ENCODE assay signal across 1 cellular context in the genomic region with DNA sequence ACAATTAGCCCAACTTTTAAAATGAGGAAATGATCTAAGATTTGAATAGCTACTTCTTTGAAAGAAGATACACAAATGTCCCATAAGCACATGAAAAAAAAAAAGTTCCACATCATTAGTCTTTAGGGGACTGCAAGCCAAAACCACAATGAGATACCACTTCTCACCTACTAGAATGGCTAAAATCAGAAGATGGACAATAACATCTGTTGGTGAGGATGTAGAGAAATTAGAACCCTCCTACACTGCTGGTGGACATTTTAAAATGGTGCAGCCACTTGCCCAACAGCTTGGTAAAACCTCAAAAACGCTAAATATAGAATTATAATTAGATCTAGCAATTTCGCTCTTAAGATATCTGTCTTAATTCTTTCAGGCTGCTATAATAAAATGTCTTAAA.
TF ChIP-seq lines count a peak whose summit lies in the region.

No MANE protein-coding gene starts in this region.

TF ChIP-seq in K562, 482 proteins besides CTCF, POLR2A, EP300 and RAD21 (continued from another document):
- TF ChIP-seq, protein P1, sequence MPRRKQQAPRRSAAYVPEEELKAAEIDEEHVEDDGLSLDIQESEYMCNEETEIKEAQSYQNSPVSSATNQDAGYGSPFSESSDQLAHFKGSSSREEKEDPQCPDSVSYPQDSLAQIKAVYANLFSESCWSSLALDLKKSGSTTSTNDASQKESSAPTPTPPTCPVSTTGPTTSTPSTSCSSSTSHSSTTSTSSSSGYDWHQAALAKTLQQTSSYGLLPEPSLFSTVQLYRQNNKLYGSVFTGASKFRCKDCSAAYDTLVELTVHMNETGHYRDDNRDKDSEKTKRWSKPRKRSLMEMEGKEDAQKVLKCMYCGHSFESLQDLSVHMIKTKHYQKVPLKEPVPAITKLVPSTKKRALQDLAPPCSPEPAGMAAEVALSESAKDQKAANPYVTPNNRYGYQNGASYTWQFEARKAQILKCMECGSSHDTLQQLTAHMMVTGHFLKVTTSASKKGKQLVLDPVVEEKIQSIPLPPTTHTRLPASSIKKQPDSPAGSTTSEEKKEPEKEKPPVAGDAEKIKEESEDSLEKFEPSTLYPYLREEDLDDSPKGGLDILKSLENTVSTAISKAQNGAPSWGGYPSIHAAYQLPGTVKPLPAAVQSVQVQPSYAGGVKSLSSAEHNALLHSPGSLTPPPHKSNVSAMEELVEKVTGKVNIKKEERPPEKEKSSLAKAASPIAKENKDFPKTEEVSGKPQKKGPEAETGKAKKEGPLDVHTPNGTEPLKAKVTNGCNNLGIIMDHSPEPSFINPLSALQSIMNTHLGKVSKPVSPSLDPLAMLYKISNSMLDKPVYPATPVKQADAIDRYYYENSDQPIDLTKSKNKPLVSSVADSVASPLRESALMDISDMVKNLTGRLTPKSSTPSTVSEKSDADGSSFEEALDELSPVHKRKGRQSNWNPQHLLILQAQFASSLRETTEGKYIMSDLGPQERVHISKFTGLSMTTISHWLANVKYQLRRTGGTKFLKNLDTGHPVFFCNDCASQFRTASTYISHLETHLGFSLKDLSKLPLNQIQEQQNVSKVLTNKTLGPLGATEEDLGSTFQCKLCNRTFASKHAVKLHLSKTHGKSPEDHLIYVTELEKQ (CRISPR knock-in tag; IDR thresholded peaks at IDR 0.05) = no peak
- no peak for TF ChIP-seq KLF13 (tag; IDR thresholded peaks at IDR 0.05; ENCODE audit: borderline replicate concordance, low read depth)
- TF ChIP-seq MYC (IDR thresholded peaks at IDR 0.05; ENCODE audit: low read depth, low read length) = no peak
- no peak for TF ChIP-seq MYC (CRISPR knock-in tag; IDR thresholded peaks at IDR 0.05; ENCODE audit: borderline replicate concordance, low read depth)
